ENCODE assay signal across 23 cellular contexts in genomic region chr9:18051638-18052037, GRCh38.
DNase-seq lines count a peak whose midpoint lies in the region; ATAC-seq, FAIRE-seq and TF ChIP-seq lines count a peak whose summit lies in the region.
"Had no signal": no experiment of that assay in that cellular context is flagged by ENCODE, and none has a peak within 500 bp of the region (broad histone marks: within the 10 kb centered on the region; RNA-seq: fewer than 3 reads in every experiment).

No MANE protein-coding gene starts in this region.

- H3K4me3 ChIP-seq in A549 = no peak overlapping the region
- no peak overlapping the region for H3K4me3 ChIP-seq in K562
- H3K4me3 ChIP-seq: BLaER1 treated with 17β-estradiol and CSF1 and Interleukin-3, amounts not matched to agents 10 nM and 100 nM had no signal

- H4K20me1 ChIP-seq in K562 (replicated peaks; ENCODE audit: control insufficient read depth, insufficient read depth, low read length) = no peaks in the 10 kb centered on the region
- H4K20me1 ChIP-seq: BLaER1 treated with 17β-estradiol and CSF1 and Interleukin-3, amounts not matched to agents 10 nM and 100 nM had no signal

- CTCF ChIA-PET in A549 (lab: Yijun Ruan, JAX) = interaction anchor here (1.6 kb wide), 1 partner anchor 11 kb away, joined by 4 read pairs; no protein-coding TSS in a partner anchor
- CTCF ChIA-PET in K562 (lab: Yijun Ruan, JAX; ENCODE audit: low intra/inter-chr PET ratio) = no interaction called here

- no TSS peak for BruUV-seq in K562 (replicated peaks; lab: Mats Ljungman, UMichigan)

- ATAC-seq in A549 (no peak), GM18867 (IDR thresholded peaks at IDR 0.05; ENCODE audit: unreplicated experiment) (peak; percentile 28), K562 (no peak), GM18505 (IDR thresholded peaks at IDR 0.05; ENCODE audit: unreplicated experiment) (no peak)
- ATAC-seq: CD8-positive, alpha-beta T cell had no signal

- H3K4me1 ChIP-seq in A549 (no peaks in the 10 kb centered on the region), K562 (replicated peaks in 1 of 2; ENCODE audit: control insufficient read depth in 2 of 2, insufficient read depth in 2 of 2, low read length in 2 of 2) (no peaks in the 10 kb centered on the region)
- H3K4me1 ChIP-seq: Caco-2 had no signal

- H3K27me3 ChIP-seq in K562 (ENCODE audit: control insufficient read depth in 2 of 2, insufficient read depth in 2 of 2, low read length in 2 of 2) = no peaks in the 10 kb centered on the region
- H3K27me3 ChIP-seq: BLaER1 treated with 17β-estradiol and CSF1 and Interleukin-3, amounts not matched to agents 10 nM and 100 nM had no signal

- FAIRE-seq in A549 (lab: Jason Lieb, UNC) (no peak), K562 (lab: Jason Lieb, UNC) (no peak), urothelium cell line (lab: Jason Lieb, UNC) (no peak)
- FAIRE-seq: A204.1, D721Med, G401.6, GM12891, GM18507, GM19239 had no signal

- TF ChIP-seq RAD21 in A549 (conservative IDR thresholded peaks at IDR 0.05 in 1 of 2, IDR thresholded peaks at IDR 0.05 in 1 of 2) (no peak), K562 (CRISPR knock-in tag; conservative IDR thresholded peaks at IDR 0.05 in 1 of 2, IDR thresholded peaks at IDR 0.05 in 1 of 2) (no peak)

- H3K4me1 Mint-ChIP-seq in endothelial cell (ENCODE audit: unreplicated experiment) = no peaks in the 10 kb centered on the region
- H3K4me1 Mint-ChIP-seq: B cell had no signal

- no peak overlapping the region for H3K4me3 Mint-ChIP-seq in endothelial cell (ENCODE audit: unreplicated experiment)
- H3K4me3 Mint-ChIP-seq: B cell; CD4-positive, alpha-beta T cell; CD8-positive, alpha-beta T cell had no signal

- H3K9ac ChIP-seq in K562 (ENCODE audit: insufficient read depth in 1 of 2, low read depth in 2 of 2, low read length in 2 of 2) = no peak overlapping the region
- H3K9ac ChIP-seq: BLaER1 treated with 17β-estradiol and CSF1 and Interleukin-3, amounts not matched to agents 10 nM and 100 nM had no signal

- TF ChIP-seq EP300 in A549 (IDR thresholded peaks at IDR 0.05) (no peak), K562 (IDR thresholded peaks at IDR 0.05; ENCODE audit: low read length) (no peak)

- H3K27ac Mint-ChIP-seq in endothelial cell (ENCODE audit: unreplicated experiment) = no peak overlapping the region
- H3K27ac Mint-ChIP-seq: B cell; CD4-positive, alpha-beta T cell; CD8-positive, alpha-beta T cell had no signal

- in situ Hi-C loops in K562 (cut with MboI) = no loop called here

- H3K9me1 ChIP-seq in K562 (ENCODE audit: control insufficient read depth, insufficient read depth, low read length) = no peaks in the 10 kb centered on the region

- intact Hi-C loops in K562 (cut with micrococcal nuclease) = no loop called here

- H3K27ac ChIP-seq in A549 = no peak overlapping the region
- H3K27ac ChIP-seq in K562 (ENCODE audit: extremely low read depth, low read depth, low read length) = no peak overlapping the region
- H3K27ac ChIP-seq: BLaER1 treated with 17β-estradiol and CSF1 and Interleukin-3, amounts not matched to agents 10 nM and 100 nM; C4-2B had no signal

- POLR2A ChIA-PET in A549 (lab: Yijun Ruan, JAX) = no interaction called here
- POLR2A ChIA-PET in K562 (lab: Yijun Ruan, JAX) = no interaction called here

- H3K79me2 ChIP-seq in K562 (ENCODE audit: control insufficient read depth, insufficient read depth, low read length) = no peaks in the 10 kb centered on the region

- no peaks in the 10 kb centered on the region for H3K9me3 ChIP-seq in A549
- H3K9me3 ChIP-seq in K562 (replicated peaks; ENCODE audit: control insufficient read depth, insufficient read depth, low read depth, low read length) = no peaks in the 10 kb centered on the region
- H3K9me3 ChIP-seq: BLaER1 treated with 17β-estradiol and CSF1 and Interleukin-3, amounts not matched to agents 10 nM and 100 nM; Caco-2 had no signal

- H3K4me2 ChIP-seq in A549 (no peak overlapping the region), K562 (ENCODE audit: insufficient read depth, low read length) (no peak overlapping the region)
- H3K4me2 ChIP-seq: BLaER1 treated with 17β-estradiol and CSF1 and Interleukin-3, amounts not matched to agents 10 nM and 100 nM had no signal

- 0% methylated on average over 2 of the region's 2 CpGs for WGBS in A549 (ENCODE audit: missing lambda C conversion rate)
- 0% methylated on average over 2 of the region's 2 CpGs for WGBS in K562 (ENCODE audit: insufficient coverage, low coverage, missing lambda C conversion rate)

- H3K27me3 Mint-ChIP-seq in endothelial cell (ENCODE audit: unreplicated experiment) = peaks cover 3% of the 10 kb centered on the region
- H3K27me3 Mint-ChIP-seq: B cell; CD4-positive, alpha-beta T cell had no signal

- H3K36me3 ChIP-seq in K562 (ENCODE audit: control insufficient read depth, insufficient read depth, low read length) = no peaks in the 10 kb centered on the region
- H3K36me3 ChIP-seq: BLaER1 treated with 17β-estradiol and CSF1 and Interleukin-3, amounts not matched to agents 10 nM and 100 nM had no signal

- H3K36me3 Mint-ChIP-seq in endothelial cell (ENCODE audit: low read depth, unreplicated experiment) = no peaks in the 10 kb centered on the region
- H3K36me3 Mint-ChIP-seq: CD8-positive, alpha-beta T cell had no signal

- TF ChIP-seq CTCF in A549 (IDR thresholded peaks at IDR 0.05) = no peak
- TF ChIP-seq CTCF in K562 (IDR thresholded peaks at IDR 0.05 in 2 of 3, conservative IDR thresholded peaks at IDR 0.05 in 1 of 3; ENCODE audit: insufficient read depth in 2 of 3, low read depth in 1 of 3, low read length in 3 of 3) = no peak
- no peak for TF ChIP-seq CTCF in endothelial cell (IDR thresholded peaks at IDR 0.05; ENCODE audit: unreplicated experiment)

- TF ChIP-seq POLR2A in A549 (IDR thresholded peaks at IDR 0.05; ENCODE audit: low read length) (no peak), K562 (conservative IDR thresholded peaks at IDR 0.05) (no peak), GM18505 (IDR thresholded peaks at IDR 0.05; ENCODE audit: borderline replicate concordance, extremely low read depth, insufficient read depth, insufficient read length) (no peak)

- no peak overlapping the region for H2AFZ ChIP-seq in K562 (ENCODE audit: low read depth, low read length)

- H3K9me3 Mint-ChIP-seq in endothelial cell (ENCODE audit: unreplicated experiment) = no peaks in the 10 kb centered on the region

- DNase-seq in A549 (ENCODE audit: low read depth in 1 of 2, low spot score in 1 of 2) = no peak
- DNase-seq in K562 (ENCODE audit: extremely low read depth in 1 of 4, low spot score in 3 of 4) = no peak
- no peak for DNase-seq in endothelial cell (ENCODE audit: low spot score)
- DNase-seq in urothelium cell line (ENCODE audit: low spot score) = no peak
- DNase-seq: 8988T; AML-193; Caco-2; Calu3; CD4-positive, alpha-beta T cell; CD8-positive, alpha-beta T cell; DMS79 treated with DMSO at 0.1 percent for 48 hours; GF-D8 had no signal

TF ChIP-seq in A549, 52 proteins besides CTCF, POLR2A, EP300 and RAD21 (continues in another document):
- TF ChIP-seq HOXA7 (CRISPR knock-in tag; IDR thresholded peaks at IDR 0.05) (no peak), ZNF302 (CRISPR knock-in tag; IDR thresholded peaks at IDR 0.05) (no peak), NFE2L2 (conservative IDR thresholded peaks at IDR 0.05; ENCODE audit: low read length) (no peak), BCL3 (IDR thresholded peaks at IDR 0.05) (no peak), CHD2 (IDR thresholded peaks at IDR 0.05; ENCODE audit: low read length, partially characterized antibody) (no peak), MAFK (IDR thresholded peaks at IDR 0.05; ENCODE audit: partially characterized antibody) (peak; percentile 86), EHMT2 (IDR thresholded peaks at IDR 0.05; ENCODE audit: low read depth) (no peak)

TF ChIP-seq in K562, 482 proteins besides CTCF, POLR2A, EP300 and RAD21:
- TF ChIP-seq TBP (optimal IDR thresholded peaks at IDR 0.05; ENCODE audit: low read depth, low read length) (no peak), ZNF57 (CRISPR knock-in tag; IDR thresholded peaks at IDR 0.05) (no peak), C11orf30 (IDR thresholded peaks at IDR 0.05; ENCODE audit: low read depth) (peak; percentile 14; the same call in 1 of the 2 replicates), FOXJ3 (CRISPR knock-in tag; IDR thresholded peaks at IDR 0.05) (no peak), PHTF2 (CRISPR knock-in tag; IDR thresholded peaks at IDR 0.05) (no peak), MAFF (IDR thresholded peaks at IDR 0.05; ENCODE audit: low read length) (peak; percentile 23; the same call in 1 of the 2 replicates), MAFK (IDR thresholded peaks at IDR 0.05; ENCODE audit: low read length) (peak; percentile 20; the same call in 1 of the 2 replicates), POLR3G (IDR thresholded peaks at IDR 0.05; ENCODE audit: extremely low read depth, insufficient read length, insufficient replicate concordance) (no peak)
- TF ChIP-seq, protein P1, sequence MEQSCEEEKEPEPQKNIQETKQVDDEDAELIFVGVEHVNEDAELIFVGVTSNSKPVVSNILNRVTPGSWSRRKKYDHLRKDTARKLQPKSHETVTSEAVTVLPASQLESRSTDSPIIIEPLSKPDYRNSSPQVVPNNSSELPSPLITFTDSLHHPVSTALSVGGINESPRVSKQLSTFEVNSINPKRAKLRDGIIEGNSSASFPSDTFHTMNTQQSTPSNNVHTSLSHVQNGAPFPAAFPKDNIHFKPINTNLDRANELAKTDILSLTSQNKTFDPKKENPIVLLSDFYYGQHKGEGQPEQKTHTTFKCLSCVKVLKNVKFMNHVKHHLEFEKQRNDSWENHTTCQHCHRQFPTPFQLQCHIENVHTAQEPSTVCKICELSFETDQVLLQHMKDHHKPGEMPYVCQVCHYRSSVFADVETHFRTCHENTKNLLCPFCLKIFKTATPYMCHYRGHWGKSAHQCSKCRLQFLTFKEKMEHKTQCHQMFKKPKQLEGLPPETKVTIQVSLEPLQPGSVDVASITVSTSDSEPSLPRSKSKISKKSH (CRISPR knock-in tag; IDR thresholded peaks at IDR 0.05) = no peak
TF ChIP-seq in K562: peak in this region for 3.

Comparison
In these comparisons a context has a peak if more than half of its experiments do, and no peak if none do; other contexts are left out.
1. Of the 35 proteins assayed by ChIP-seq in both K562 and A549: peak only in K562: none; only in A549: none; in both: MAFK; in neither: 34.